In genomic region chrX:1323315-1323714, GRCh38 we compare ENCODE assay signal across 8 cellular contexts. TPM values are rescaled to one million over a fixed set of nuclear protein-coding genes. Genes with fewer than 3 reads are reported as not detected.
DNase-seq lines count a peak whose midpoint lies in the region; ATAC-seq lines count a peak whose summit lies in the region.

No MANE protein-coding gene starts in this region.

- ATAC-seq in HG02588 (IDR thresholded peaks at IDR 0.05; ENCODE audit: unreplicated experiment), result peak; percentile 45
- ATAC-seq in HG03457 (IDR thresholded peaks at IDR 0.05; ENCODE audit: unreplicated experiment), result no peak

- H3K27ac Mint-ChIP-seq in activated CD4-positive, alpha-beta memory T cell treated with anti-CD3 and anti-CD28 coated beads, Interleukin-2, amount 10 ng/mL, durations not matched to agents 7 days and 5 days, result peak overlapping the region; percentile 43

- CTCF ChIA-PET in activated CD4-positive, alpha-beta memory T cell treated with anti-CD3 and anti-CD28 coated beads, Interleukin-2, amount 10 ng/mL, durations not matched to agents 7 days and 5 days (lab: Charles Lee), result no interaction called here

- no peaks in the 10 kb centered on the region for H3K27me3 Mint-ChIP-seq in activated CD4-positive, alpha-beta memory T cell treated with anti-CD3 and anti-CD28 coated beads, Interleukin-2, amount 10 ng/mL, durations not matched to agents 7 days and 5 days

- no peak overlapping the region for H3K4me3 Mint-ChIP-seq in activated CD4-positive, alpha-beta memory T cell treated with anti-CD3 and anti-CD28 coated beads, Interleukin-2, amount 10 ng/mL, durations not matched to agents 7 days and 5 days

- POLR2A ChIA-PET in activated CD4-positive, alpha-beta memory T cell treated with anti-CD3 and anti-CD28 coated beads, Interleukin-2, amount 10 ng/mL, durations not matched to agents 7 days and 5 days (lab: Charles Lee), result no interaction called here

- peaks cover 31% of the 10 kb centered on the region for H3K4me1 Mint-ChIP-seq in activated CD4-positive, alpha-beta memory T cell treated with anti-CD3 and anti-CD28 coated beads, Interleukin-2, amount 10 ng/mL, durations not matched to agents 7 days and 5 days

- DNase-seq in NCI-H2107 treated with DMSO at 0.1 percent for 48 hours (lab: John Stamatoyannopoulos, UW; ENCODE audit: unreplicated experiment), result peak; percentile 6
- DNase-seq in NCI-H2107 (lab: John Stamatoyannopoulos, UW), result no peak
- peak; percentile 5 for DNase-seq in NCI-H510A (lab: John Stamatoyannopoulos, UW)
- DNase-seq in activated CD4-positive, alpha-beta memory T cell treated with anti-CD3 and anti-CD28 coated beads, Interleukin-2, amount 10 ng/mL, durations not matched to agents 7 days and 5 days, result peak; percentile 74
- peak; percentile 12 for DNase-seq in glomerular endothelial cell (ENCODE audit: extremely low read depth, low read depth, low spot score)
- peak; percentile 49 to 51 for DNase-seq in stimulated activated CD4-positive, alpha-beta T cell treated with anti-CD3 and anti-CD28 coated beads, Interleukin-2, amount 100 ng/mL, for 48 hours

- H3K9me3 Mint-ChIP-seq in activated CD4-positive, alpha-beta memory T cell treated with anti-CD3 and anti-CD28 coated beads, Interleukin-2, amount 10 ng/mL, durations not matched to agents 7 days and 5 days, result peaks cover 2% of the 10 kb centered on the region

- peaks cover 3% of the 10 kb centered on the region for H3K36me3 Mint-ChIP-seq in activated CD4-positive, alpha-beta memory T cell treated with anti-CD3 and anti-CD28 coated beads, Interleukin-2, amount 10 ng/mL, durations not matched to agents 7 days and 5 days (ENCODE audit: low read depth)

RNA-seq across cellular contexts. Expression of gene IL3RA, which starts 13.3 kb away (rescaled TPM):
- total RNA-seq in activated CD4-positive, alpha-beta memory T cell treated with anti-CD3 and anti-CD28 coated beads, Interleukin-2, amount 10 ng/mL, durations not matched to agents 7 days and 5 days, result 10 to 100 TPM; 35.2 to 35.4 TPM
- total RNA-seq in glomerular endothelial cell, result 31.6 and 77.7 TPM in 2 replicates

RNA-seq across cellular contexts. Expression of gene CSF2RA, which starts 54.7 kb away (rescaled TPM):
- 1 to 10 TPM in 1 of 2 experiments, under 1 TPM in 1; 0.35 to 1.1 TPM for total RNA-seq in activated CD4-positive, alpha-beta memory T cell treated with anti-CD3 and anti-CD28 coated beads, Interleukin-2, amount 10 ng/mL, durations not matched to agents 7 days and 5 days
- total RNA-seq in glomerular endothelial cell, result not detected in 2 replicates
